23 cellular contexts compared by ENCODE assay signal in the genomic region with DNA sequence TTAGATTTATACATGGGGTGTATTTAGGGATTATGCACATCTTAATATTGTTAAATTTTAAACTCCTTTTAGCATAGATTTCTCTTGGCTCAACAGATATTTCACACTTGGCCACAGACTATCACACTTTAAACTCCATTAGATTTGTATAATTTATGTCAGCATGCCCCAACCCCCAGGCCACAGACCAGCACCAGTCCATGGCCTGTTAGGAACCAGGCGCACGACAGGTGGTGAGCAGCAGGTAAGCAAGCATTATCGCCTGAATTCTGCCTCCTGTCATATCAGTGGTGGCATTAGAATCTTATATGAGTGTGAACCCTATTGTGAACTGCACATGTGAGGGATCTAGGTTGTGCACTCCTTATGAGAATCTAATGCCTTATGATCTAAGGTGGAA. TPM values are rescaled to one million over a fixed set of nuclear protein-coding genes. Genes with fewer than 3 reads are reported as not detected.
A peak's percentile ranks its signal among the peaks of the same experiment; 100 is the strongest.
DNase-seq lines count a peak whose midpoint lies in the region; ATAC-seq and TF ChIP-seq lines count a peak whose summit lies in the region.
"Had no signal": no experiment of that assay in that cellular context is flagged by ENCODE, and none has a peak within 500 bp of the region (broad histone marks: within the 10 kb centered on the region; RNA-seq: fewer than 3 reads in every experiment).

No MANE protein-coding gene starts in this region.

- no peak for ATAC-seq in Right ventricle myocardium inferior
- ATAC-seq in stimulated activated effector memory CD8-positive, alpha-beta T cell treated with anti-CD3 and anti-CD28 coated beads, Interleukin-12 subunit alpha, Interleukin-12 subunit beta, amount 100 ng/mL, for 72 hours: no peak
- ATAC-seq: GM12878 had no signal

- H3K4me3 Mint-ChIP-seq in stimulated activated effector memory CD8-positive, alpha-beta T cell treated with anti-CD3 and anti-CD28 coated beads, Interleukin-12 subunit alpha, Interleukin-12 subunit beta, amount 100 ng/mL, for 72 hours: no peak overlapping the region
- H3K4me3 Mint-ChIP-seq: CD14-positive monocyte; CD4-positive, alpha-beta memory T cell; CD4-positive, CD25-positive, alpha-beta regulatory T cell; CD8-positive, alpha-beta memory T cell had no signal

- H3K27me3 ChIP-seq in left ventricle myocardium inferior (ENCODE audit: low read depth): no peaks in the 10 kb centered on the region
- H3K27me3 ChIP-seq: BE2C, BLaER1 had no signal

- no peak overlapping the region for H3K4me3 ChIP-seq in left ventricle myocardium inferior
- H3K4me3 ChIP-seq: BLaER1, GM12878 had no signal

- H3K4me1 Mint-ChIP-seq in stimulated activated effector memory CD8-positive, alpha-beta T cell treated with anti-CD3 and anti-CD28 coated beads, Interleukin-12 subunit alpha, Interleukin-12 subunit beta, amount 100 ng/mL, for 72 hours: peaks cover 16% of the 10 kb centered on the region

- H3K4me1 ChIP-seq in left ventricle myocardium inferior: no peaks in the 10 kb centered on the region
- H3K4me1 ChIP-seq: BLaER1 had no signal

- peaks cover 59% of the 10 kb centered on the region for H3K36me3 Mint-ChIP-seq in stimulated activated effector memory CD8-positive, alpha-beta T cell treated with anti-CD3 and anti-CD28 coated beads, Interleukin-12 subunit alpha, Interleukin-12 subunit beta, amount 100 ng/mL, for 72 hours

- H3K27ac Mint-ChIP-seq in stimulated activated effector memory CD8-positive, alpha-beta T cell treated with anti-CD3 and anti-CD28 coated beads, Interleukin-12 subunit alpha, Interleukin-12 subunit beta, amount 100 ng/mL, for 72 hours: peak overlapping the region; percentile 37

- DNase-seq in Right ventricle myocardium inferior (ENCODE audit: missing footprints) (peak; percentile 56), left ventricle myocardium inferior (no peak), GM13977 (ENCODE audit: low spot score) (no peak)
- DNase-seq in stimulated activated effector memory CD8-positive, alpha-beta T cell treated with anti-CD3 and anti-CD28 coated beads, Interleukin-12 subunit alpha, Interleukin-12 subunit beta, amount 100 ng/mL, for 72 hours (ENCODE audit: low spot score in 2 of 2): no peak
- DNase-seq in activated CD4-positive, alpha-beta T cell treated with anti-CD3 and anti-CD28 coated beads for 4 hours: no peak
- DNase-seq: 8988T; ACHN; BE2C; C1 segment of cervical spinal cord; CD4-positive, alpha-beta memory T cell; CD4-positive, CD25-positive, alpha-beta regulatory T cell; CD8-positive, alpha-beta memory T cell; COR-L47; DMS 273 treated with DMSO at 0.1 percent for 48 hours; DMS153; DMS53; DMS79; DND-41; EL; GDM1 had no signal

- no peak overlapping the region for H3K27ac ChIP-seq in left ventricle myocardium inferior (replicated peaks)
- H3K27ac ChIP-seq: BLaER1 had no signal

- H3K9me3 Mint-ChIP-seq in stimulated activated effector memory CD8-positive, alpha-beta T cell treated with anti-CD3 and anti-CD28 coated beads, Interleukin-12 subunit alpha, Interleukin-12 subunit beta, amount 100 ng/mL, for 72 hours: peaks cover 5% of the 10 kb centered on the region

- in situ Hi-C loops in GM13977 (cut with MboI; ENCODE audit: low pct_unique_long_range_greater_than_20kb, low sequenced_read_pairs, unreplicated experiment): no loop called here

- H3K9me3 ChIP-seq in left ventricle myocardium inferior (replicated peaks): no peaks in the 10 kb centered on the region
- H3K9me3 ChIP-seq: BE2C had no signal

- H3K36me3 ChIP-seq in left ventricle myocardium inferior: peaks cover 64% of the 10 kb centered on the region

- TF ChIP-seq CTCF in left ventricle myocardium inferior (IDR thresholded peaks at IDR 0.05; ENCODE audit: borderline replicate concordance) (no peak), GM13977 (IDR thresholded peaks at IDR 0.05; ENCODE audit: extremely low read depth, insufficient read depth, missing control alignments) (no peak)

- intact Hi-C loops in Right ventricle myocardium inferior (cut with DNase I) (no loop called here), left ventricle myocardium inferior (cut with micrococcal nuclease) (no loop called here)

RNA-seq across cellular contexts. Expression of gene SUCO, which starts 34.8 kb away (rescaled TPM):
- total RNA-seq in Right ventricle myocardium inferior: 17.9 TPM
- total RNA-seq in left ventricle myocardium inferior: 21.5 TPM
